22 cellular contexts compared by ENCODE assay signal in the genomic region with DNA sequence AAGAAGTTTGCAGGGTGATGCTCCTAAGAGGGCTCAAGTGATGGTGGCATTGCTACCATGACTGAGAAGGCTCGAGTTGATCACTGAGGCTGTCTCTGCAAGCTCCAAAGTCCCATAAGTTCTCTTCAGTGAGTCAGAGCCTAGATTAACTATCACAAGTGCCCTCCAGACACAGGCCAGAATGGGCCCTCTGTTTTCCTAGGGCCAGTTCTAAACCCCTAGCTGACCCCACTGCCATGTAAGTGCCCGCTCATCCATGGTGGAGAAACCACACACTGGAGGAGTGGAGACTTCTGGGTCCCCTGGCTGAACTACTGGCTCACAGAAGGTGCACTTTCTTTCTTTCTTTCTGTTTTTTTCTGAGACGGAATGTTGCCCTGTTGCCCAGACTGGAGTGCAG.
"Had no signal": no experiment of that assay in that cellular context is flagged by ENCODE, and none has a peak within 500 bp of the region (broad histone marks: within the 10 kb centered on the region; RNA-seq: fewer than 3 reads in every experiment).

No MANE protein-coding gene starts in this region.

- H3K9me3 ChIP-seq: colonic mucosa, esophagus muscularis mucosa, prostate gland, thoracic aorta, tibial nerve, upper lobe of right lung, uterus had no signal

- ATAC-seq: foreskin keratinocyte; left cardiac atrium; left lung; naive thymus-derived CD4-positive, alpha-beta T cell; right cardiac atrium; stimulated activated naive B cell treated with anti-CD40 and anti-IgM and Interleukin-4, amounts not matched to agents 10 μg/mL and 1 μg/mL and 100 μg/mL, for 72 hours; upper lobe of right lung had no signal

- H3K4me3 ChIP-seq: colonic mucosa, esophagus muscularis mucosa, left lung, prostate gland, thoracic aorta, tibial nerve, upper lobe of right lung, uterus had no signal

- H3K4me1 ChIP-seq: colonic mucosa, left lung, prostate gland, tibial nerve had no signal

- FAIRE-seq: endothelial cell of umbilical vein, keratinocyte, small intestine had no signal

- DNase-seq: colonic mucosa; effector memory CD4-positive, alpha-beta T cell; foreskin keratinocyte; left cardiac atrium; left lung; mesenchymal stem cell; midbrain; naive thymus-derived CD4-positive, alpha-beta T cell; nucleus accumbens; right cardiac atrium; small intestine; stimulated activated CD4-positive, alpha-beta T cell treated with anti-CD3 and anti-CD28 coated beads, Interleukin-15, amount 100 ng/mL, for 24 hours; stimulated activated CD4-positive, alpha-beta T cell treated with anti-CD3 and anti-CD28 coated beads, Interleukin-2, amount 100 ng/mL, for 48 hours; stimulated activated naive B cell treated with anti-CD40 and anti-IgM and Interleukin-4, amounts not matched to agents 10 μg/mL and 1 μg/mL and 100 μg/mL, for 72 hours; upper lobe of right lung; uterus had no signal

- H3K27ac ChIP-seq: colonic mucosa, esophagus muscularis mucosa, foreskin keratinocyte, left lung, prostate gland, thoracic aorta, tibial nerve, upper lobe of right lung, uterus had no signal

- H3K36me3 ChIP-seq: colonic mucosa, esophagus muscularis mucosa, left lung, prostate gland, thoracic aorta, tibial nerve, upper lobe of right lung, uterus had no signal

- H3K27me3 ChIP-seq: colonic mucosa, esophagus muscularis mucosa, foreskin keratinocyte, tibial nerve, upper lobe of right lung, uterus had no signal
